In genomic region chr10:60527676-60528075, GRCh38 we compare ENCODE assay signal across 2 cellular contexts.
TF ChIP-seq lines count a peak whose summit lies in the region.

No MANE protein-coding gene starts in this region.

TF ChIP-seq in WTC11, 78 proteins besides CTCF, POLR2A, EP300 and RAD21 (continued from another document):
- TF ChIP-seq JAZF1 (CRISPR knock-in tag; IDR thresholded peaks at IDR 0.05) = no peak
- TF ChIP-seq, protein P1, sequence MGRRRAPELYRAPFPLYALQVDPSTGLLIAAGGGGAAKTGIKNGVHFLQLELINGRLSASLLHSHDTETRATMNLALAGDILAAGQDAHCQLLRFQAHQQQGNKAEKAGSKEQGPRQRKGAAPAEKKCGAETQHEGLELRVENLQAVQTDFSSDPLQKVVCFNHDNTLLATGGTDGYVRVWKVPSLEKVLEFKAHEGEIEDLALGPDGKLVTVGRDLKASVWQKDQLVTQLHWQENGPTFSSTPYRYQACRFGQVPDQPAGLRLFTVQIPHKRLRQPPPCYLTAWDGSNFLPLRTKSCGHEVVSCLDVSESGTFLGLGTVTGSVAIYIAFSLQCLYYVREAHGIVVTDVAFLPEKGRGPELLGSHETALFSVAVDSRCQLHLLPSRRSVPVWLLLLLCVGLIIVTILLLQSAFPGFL (CRISPR knock-in tag; IDR thresholded peaks at IDR 0.05; ENCODE audit: borderline replicate concordance) = no peak
- no peak for TF ChIP-seq ATF1 (CRISPR knock-in tag; IDR thresholded peaks at IDR 0.05)
- no peak for TF ChIP-seq ZNF423 (CRISPR knock-in tag; IDR thresholded peaks at IDR 0.05)
- no peak for TF ChIP-seq TEAD1 (CRISPR knock-in tag; IDR thresholded peaks at IDR 0.05)
- TF ChIP-seq ZNF671 (CRISPR knock-in tag; IDR thresholded peaks at IDR 0.05) = no peak
- TF ChIP-seq TEAD4 (CRISPR knock-in tag; IDR thresholded peaks at IDR 0.05) = no peak
- no peak for TF ChIP-seq E2F4 (CRISPR knock-in tag; IDR thresholded peaks at IDR 0.05; ENCODE audit: borderline replicate concordance, low read depth)
- no peak for TF ChIP-seq NFE2L1 (CRISPR knock-in tag; IDR thresholded peaks at IDR 0.05)
- no peak for TF ChIP-seq OVOL2 (CRISPR knock-in tag; IDR thresholded peaks at IDR 0.05; ENCODE audit: borderline replicate concordance)
- no peak for TF ChIP-seq NR2C2 (CRISPR knock-in tag; IDR thresholded peaks at IDR 0.05)
- no peak for TF ChIP-seq GABPB1 (CRISPR knock-in tag; IDR thresholded peaks at IDR 0.05)
TF ChIP-seq in WTC11: peak in this region for 0.

TF ChIP-seq in SK-N-SH treated with all-trans-retinoic acid at 6 μM for 48 hours, 23 proteins besides CTCF, POLR2A, EP300 and RAD21 (continued from another document):
- TF ChIP-seq, protein P2, sequence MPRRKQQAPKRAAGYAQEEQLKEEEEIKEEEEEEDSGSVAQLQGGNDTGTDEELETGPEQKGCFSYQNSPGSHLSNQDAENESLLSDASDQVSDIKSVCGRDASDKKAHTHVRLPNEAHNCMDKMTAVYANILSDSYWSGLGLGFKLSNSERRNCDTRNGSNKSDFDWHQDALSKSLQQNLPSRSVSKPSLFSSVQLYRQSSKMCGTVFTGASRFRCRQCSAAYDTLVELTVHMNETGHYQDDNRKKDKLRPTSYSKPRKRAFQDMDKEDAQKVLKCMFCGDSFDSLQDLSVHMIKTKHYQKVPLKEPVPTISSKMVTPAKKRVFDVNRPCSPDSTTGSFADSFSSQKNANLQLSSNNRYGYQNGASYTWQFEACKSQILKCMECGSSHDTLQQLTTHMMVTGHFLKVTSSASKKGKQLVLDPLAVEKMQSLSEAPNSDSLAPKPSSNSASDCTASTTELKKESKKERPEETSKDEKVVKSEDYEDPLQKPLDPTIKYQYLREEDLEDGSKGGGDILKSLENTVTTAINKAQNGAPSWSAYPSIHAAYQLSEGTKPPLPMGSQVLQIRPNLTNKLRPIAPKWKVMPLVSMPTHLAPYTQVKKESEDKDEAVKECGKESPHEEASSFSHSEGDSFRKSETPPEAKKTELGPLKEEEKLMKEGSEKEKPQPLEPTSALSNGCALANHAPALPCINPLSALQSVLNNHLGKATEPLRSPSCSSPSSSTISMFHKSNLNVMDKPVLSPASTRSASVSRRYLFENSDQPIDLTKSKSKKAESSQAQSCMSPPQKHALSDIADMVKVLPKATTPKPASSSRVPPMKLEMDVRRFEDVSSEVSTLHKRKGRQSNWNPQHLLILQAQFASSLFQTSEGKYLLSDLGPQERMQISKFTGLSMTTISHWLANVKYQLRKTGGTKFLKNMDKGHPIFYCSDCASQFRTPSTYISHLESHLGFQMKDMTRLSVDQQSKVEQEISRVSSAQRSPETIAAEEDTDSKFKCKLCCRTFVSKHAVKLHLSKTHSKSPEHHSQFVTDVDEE (CRISPR knock-in tag; IDR thresholded peaks at IDR 0.05) = no peak
